In genomic region chr21:5128257-5128656, GRCh38 we compare ENCODE assay signal across 8 cellular contexts.
DNase-seq lines count a peak whose midpoint lies in the region; ATAC-seq and TF ChIP-seq lines count a peak whose summit lies in the region.
"Not testable (repeated sequence)": the region's sequence is repeated elsewhere in the genome, so short reads cannot be mapped to it uniquely, and the experiment has no call there.

No MANE protein-coding gene starts in this region.

- H4K20me1 ChIP-seq in neural progenitor cell (ENCODE audit: low read depth) = not testable (repeated sequence)

- not testable (repeated sequence) for H3F3A ChIP-seq in neural progenitor cell (ENCODE audit: low read depth)

- peak overlapping the region; percentile 19 for H3K4me2 ChIP-seq in neural progenitor cell

- not testable (repeated sequence) for H3K36me3 ChIP-seq in adipocyte (ENCODE audit: control insufficient read depth, insufficient read depth, low read length, severe bottlenecking); neural progenitor cell

- intact Hi-C loops in Right ventricle myocardium superior (cut with DNase I) = not testable (repeated sequence)

- not testable (repeated sequence) for H3K9me3 ChIP-seq in adipocyte (ENCODE audit: control insufficient read depth, low read length); neural progenitor cell (ENCODE audit: low read depth)

- not testable (repeated sequence) for H3K9me3 Mint-ChIP-seq in neural progenitor cell

- not testable (repeated sequence) for TF ChIP-seq CTCF in neural progenitor cell (IDR thresholded peaks at IDR 0.05)

- peak overlapping the region; percentile 62 for H3K4me3 ChIP-seq in adipocyte (ENCODE audit: low read length)
- peak overlapping the region; percentile 50 for H3K4me3 ChIP-seq in neural progenitor cell

- not testable (repeated sequence) for H3K27me3 ChIP-seq in adipocyte (replicated peaks; ENCODE audit: control insufficient read depth, insufficient read depth, low read length); neural progenitor cell

- ATAC-seq in GM21576 (IDR thresholded peaks at IDR 0.05; ENCODE audit: unreplicated experiment) (peak; percentile 81), HG03521 (IDR thresholded peaks at IDR 0.05; ENCODE audit: unreplicated experiment) (peak; percentile 92), Right ventricle myocardium superior (ENCODE audit: poor library complexity) (peak; percentile 95)

- DNase-seq in CMK (ENCODE audit: low read depth) (peak; percentile 92), T-helper 9 cell (peak; percentile 93), adipocyte (ENCODE audit: low read depth) (peak; percentile 90), Right ventricle myocardium superior (peak; percentile 98), neural progenitor cell (ENCODE audit: low spot score) (peak; percentile 95)
- DNase-seq in stimulated activated CD8-positive, alpha-beta memory T cell treated with anti-CD3 and anti-CD28 coated beads, Interleukin-15, amount 100 ng/mL, for 24 hours (ENCODE audit: low read depth) = peak; percentile 97

- H3K4me1 Mint-ChIP-seq in neural progenitor cell = not testable (repeated sequence)

- not testable (repeated sequence) for H3K4me1 ChIP-seq in adipocyte (ENCODE audit: control insufficient read depth, insufficient read depth, low read length); neural progenitor cell

- peak overlapping the region; percentile 73 for H3K4me3 Mint-ChIP-seq in neural progenitor cell

- not testable (repeated sequence) for H3K79me2 ChIP-seq in neural progenitor cell (ENCODE audit: low read depth)

- peak overlapping the region; percentile 62 for H3K9ac ChIP-seq in adipocyte (ENCODE audit: low read length)
- not testable (repeated sequence) for H3K9ac ChIP-seq in neural progenitor cell

- not testable (repeated sequence) for H2AFZ ChIP-seq in neural progenitor cell (replicated peaks)

- not testable (repeated sequence) for H3K36me3 Mint-ChIP-seq in neural progenitor cell

- not testable (repeated sequence) for H3K27ac Mint-ChIP-seq in neural progenitor cell

- not testable (repeated sequence) for H3K27ac ChIP-seq in neural progenitor cell

- not testable (repeated sequence) for H3K27me3 Mint-ChIP-seq in neural progenitor cell (ENCODE audit: insufficient read depth, low read depth)
